ENCODE assay signal across 23 cellular contexts in the genomic region with DNA sequence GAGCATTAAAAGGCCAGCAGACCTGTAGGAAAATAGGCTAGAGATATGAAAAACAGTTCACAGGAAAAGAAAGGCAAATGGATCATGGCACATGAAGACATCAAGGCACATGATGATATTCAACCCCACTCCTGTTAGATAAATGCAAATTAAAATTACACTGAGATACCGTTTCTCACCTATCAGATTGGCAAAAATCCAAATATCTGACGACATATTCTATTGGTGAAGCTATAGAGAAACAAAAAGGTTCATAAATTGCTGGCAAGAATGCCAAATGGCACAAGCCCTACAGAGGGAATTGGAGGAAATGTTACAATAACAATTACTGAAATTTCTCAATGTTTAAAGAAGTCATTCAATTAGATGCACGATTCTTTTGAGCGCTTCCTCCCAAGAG. TPM values are rescaled to one million over a fixed set of nuclear protein-coding genes. Genes with fewer than 3 reads are reported as not detected.
A peak's percentile ranks its signal among the peaks of the same experiment; 100 is the strongest.
DNase-seq lines count a peak whose midpoint lies in the region; ATAC-seq and FAIRE-seq lines count a peak whose summit lies in the region.
"Had no signal": no experiment of that assay in that cellular context is flagged by ENCODE, and none has a peak within 500 bp of the region (broad histone marks: within the 10 kb centered on the region; RNA-seq: fewer than 3 reads in every experiment).

No MANE protein-coding gene starts in this region.

- H3K36me3 ChIP-seq in trophoblast cell (ENCODE audit: control insufficient read depth in 1 of 2, insufficient read depth in 2 of 2, low read length in 2 of 2), result peaks cover 26 to 34% of the 10 kb centered on the region in 2 experiments
- H3K36me3 ChIP-seq: neural progenitor cell had no signal

- H3K9me3 Mint-ChIP-seq in memory B cell, result no peaks in the 10 kb centered on the region
- H3K9me3 Mint-ChIP-seq: activated CD4-positive, alpha-beta T cell treated with anti-CD3 and anti-CD28 coated beads, Interleukin-2, amount 10 ng/mL, durations not matched to agents 7 days and 5 days; CD14-positive monocyte; neural progenitor cell; stimulated activated naive CD8-positive, alpha-beta T cell treated with anti-CD3 and anti-CD28 coated beads, Interleukin-15, Interleukin-2, amounts not matched to agents 100 ng/mL and 50 ng/mL, for 24 hours had no signal

- no peak overlapping the region for H2AFZ ChIP-seq in trophoblast cell (ENCODE audit: insufficient read depth, low read length, poor library complexity)
- H2AFZ ChIP-seq: neural progenitor cell had no signal

- H2BK12ac ChIP-seq in trophoblast cell (ENCODE audit: low read length), result no peak overlapping the region

- H3K4me3 ChIP-seq in trophoblast cell (ENCODE audit: low read depth, low read length), result no peak overlapping the region
- H3K4me3 ChIP-seq: cardiac muscle cell, coronary artery, lower lobe of right lung, neural progenitor cell, SK-N-MC, tibial artery had no signal

- H3K18ac ChIP-seq in trophoblast cell (ENCODE audit: low read length), result no peak overlapping the region

- no peak for DNase-seq in HTR-8/SVneo (ENCODE audit: insufficient read length, low spot score)
- DNase-seq in NCI-H1436 treated with DMSO at 0.1 percent for 48 hours (lab: John Stamatoyannopoulos, UW), result peak; percentile 25
- peak; percentile 25 for DNase-seq in OCI-M1 (lab: John Stamatoyannopoulos, UW)
- DNase-seq in memory B cell (ENCODE audit: low spot score in 2 of 2), result no peak
- DNase-seq in trophoblast cell, result no peak
- no peak for DNase-seq in activated CD8-positive, alpha-beta memory T cell treated with anti-CD3 and anti-CD28 coated beads, Interleukin-2, amount 50 U/mL, for 48 hours
- DNase-seq in SW480 (ENCODE audit: low spot score), result no peak
- DNase-seq: activated CD4-positive, alpha-beta T cell treated with anti-CD3 and anti-CD28 coated beads, Interleukin-2, amount 10 ng/mL, durations not matched to agents 7 days and 5 days; activated naive CD4-positive, alpha-beta T cell treated with anti-CD3 and anti-CD28 coated beads, Interleukin-2, amount 50 U/mL, for 16 hours; Karpas-422; kidney; lower lobe of right lung; NCI-H2107; tibial artery had no signal

- H3K4ac ChIP-seq in trophoblast cell (ENCODE audit: low read depth, low read length), result no peak overlapping the region

- peaks cover 22% of the 10 kb centered on the region for H3K36me3 Mint-ChIP-seq in memory B cell

- no peaks in the 10 kb centered on the region for H3K79me2 ChIP-seq in trophoblast cell (ENCODE audit: control insufficient read depth, insufficient read depth, low read length, poor library complexity)

- H4K12ac ChIP-seq in trophoblast cell (ENCODE audit: low read depth, low read length), result no peak overlapping the region

- peaks cover 3% of the 10 kb centered on the region for H3K4me1 Mint-ChIP-seq in memory B cell
- H3K4me1 Mint-ChIP-seq: activated CD4-positive, alpha-beta T cell treated with anti-CD3 and anti-CD28 coated beads, Interleukin-2, amount 10 ng/mL, durations not matched to agents 7 days and 5 days; CD14-positive monocyte had no signal

- no peak overlapping the region for H3K14ac ChIP-seq in trophoblast cell (ENCODE audit: low read length)

- H3K27me3 Mint-ChIP-seq in memory B cell, result no peaks in the 10 kb centered on the region
- H3K27me3 Mint-ChIP-seq: stimulated activated naive CD8-positive, alpha-beta T cell treated with anti-CD3 and anti-CD28 coated beads, Interleukin-15, Interleukin-2, amounts not matched to agents 100 ng/mL and 50 ng/mL, for 24 hours had no signal

- H3K27ac Mint-ChIP-seq in memory B cell, result peak overlapping the region; percentile 68
- H3K27ac Mint-ChIP-seq: activated CD4-positive, alpha-beta T cell treated with anti-CD3 and anti-CD28 coated beads, Interleukin-2, amount 10 ng/mL, durations not matched to agents 7 days and 5 days; stimulated activated naive CD8-positive, alpha-beta T cell treated with anti-CD3 and anti-CD28 coated beads, Interleukin-15, Interleukin-2, amounts not matched to agents 100 ng/mL and 50 ng/mL, for 24 hours had no signal

- no CpG with 5 or more reads among the region's 4 CpGs for WGBS in trophoblast cell (ENCODE audit: extremely low coverage, insufficient coverage, insufficient read length)

- no peak overlapping the region for H3K4me2 ChIP-seq in trophoblast cell (ENCODE audit: low read length)

- no peak overlapping the region for H2AK5ac ChIP-seq in trophoblast cell (ENCODE audit: low read length)

- H2BK120ac ChIP-seq in trophoblast cell (ENCODE audit: insufficient read depth, low read length, poor library complexity), result no peak overlapping the region

- H3K9me3 ChIP-seq in trophoblast cell (ENCODE audit: insufficient read depth, low read depth, low read length), result peaks cover 4% of the 10 kb centered on the region
- H3K9me3 ChIP-seq: lower lobe of right lung, tibial artery had no signal

- H3K27ac ChIP-seq in trophoblast cell (ENCODE audit: low read depth, low read length), result no peak overlapping the region
- H3K27ac ChIP-seq: lower lobe of right lung, RWPE1, SK-N-MC had no signal

- no peak overlapping the region for H2BK5ac ChIP-seq in trophoblast cell (ENCODE audit: low read depth, low read length, poor library complexity)

- no peak overlapping the region for H3K9ac ChIP-seq in trophoblast cell (ENCODE audit: low read length)
- H3K9ac ChIP-seq: neural progenitor cell had no signal

- peaks cover 2% of the 10 kb centered on the region for H3K79me1 ChIP-seq in trophoblast cell (ENCODE audit: low read length)

- peak; percentile 90 for FAIRE-seq in HTR-8/SVneo (lab: Jason Lieb, UNC)
- FAIRE-seq: D721Med, kidney had no signal

- H3K23ac ChIP-seq in trophoblast cell (ENCODE audit: low read length), result no peak overlapping the region

- H4K8ac ChIP-seq in trophoblast cell (ENCODE audit: low read depth, low read length), result no peak overlapping the region

- H3K4me3 Mint-ChIP-seq in memory B cell, result no peak overlapping the region
- H3K4me3 Mint-ChIP-seq: activated CD4-positive, alpha-beta T cell treated with anti-CD3 and anti-CD28 coated beads, Interleukin-2, amount 10 ng/mL, durations not matched to agents 7 days and 5 days; CD14-positive monocyte; neural progenitor cell; stimulated activated naive CD8-positive, alpha-beta T cell treated with anti-CD3 and anti-CD28 coated beads, Interleukin-15, Interleukin-2, amounts not matched to agents 100 ng/mL and 50 ng/mL, for 24 hours had no signal

- H3K4me1 ChIP-seq in trophoblast cell (ENCODE audit: control insufficient read depth in 1 of 2, insufficient read depth in 2 of 2, low read length in 2 of 2), result peaks cover 10 to 11% of the 10 kb centered on the region in 2 experiments

- no peak for ATAC-seq in memory B cell (ENCODE audit: low read depth)
- ATAC-seq: HCT116, lower lobe of right lung had no signal

- no peak overlapping the region for H4K91ac ChIP-seq in trophoblast cell (ENCODE audit: low read depth, low read length)

- no peaks in the 10 kb centered on the region for H3K27me3 ChIP-seq in trophoblast cell (ENCODE audit: insufficient read depth, low read length)
- H3K27me3 ChIP-seq: cardiac muscle cell, neural progenitor cell, tibial artery had no signal

RNA-seq across cellular contexts. Expression of a gene that starts 45.3 kb away (rescaled TPM):
- 17.6 and 18.6 TPM in 2 replicates for polyA plus RNA-seq in trophoblast cell (2013)

RNA-seq across cellular contexts. Expression of a gene that starts 57.1 kb away (rescaled TPM):
- 0.03 TPM in 1 of 2 replicates, not detected in the other for polyA plus RNA-seq in trophoblast cell (2013)
- polyA plus RNA-seq: cardiac muscle cell, CD14-positive monocyte had no signal

Comparison
In these comparisons a context has a peak if more than half of its experiments do, and no peak if none do; other contexts are left out.
1. DNase-seq: peak in NCI-H1436 treated with DMSO at 0.1 percent for 48 hours (single experiment) and OCI-M1 (single experiment); none in HTR-8/SVneo (single experiment), memory B cell (0 of 2), trophoblast cell (0 of 2), activated CD8-positive, alpha-beta memory T cell treated with anti-CD3 and anti-CD28 coated beads, Interleukin-2, amount 50 U/mL, for 48 hours (single experiment) and SW480 (single experiment).